Comparison of ENCODE assay signal across 8 cellular contexts in the genomic region with DNA sequence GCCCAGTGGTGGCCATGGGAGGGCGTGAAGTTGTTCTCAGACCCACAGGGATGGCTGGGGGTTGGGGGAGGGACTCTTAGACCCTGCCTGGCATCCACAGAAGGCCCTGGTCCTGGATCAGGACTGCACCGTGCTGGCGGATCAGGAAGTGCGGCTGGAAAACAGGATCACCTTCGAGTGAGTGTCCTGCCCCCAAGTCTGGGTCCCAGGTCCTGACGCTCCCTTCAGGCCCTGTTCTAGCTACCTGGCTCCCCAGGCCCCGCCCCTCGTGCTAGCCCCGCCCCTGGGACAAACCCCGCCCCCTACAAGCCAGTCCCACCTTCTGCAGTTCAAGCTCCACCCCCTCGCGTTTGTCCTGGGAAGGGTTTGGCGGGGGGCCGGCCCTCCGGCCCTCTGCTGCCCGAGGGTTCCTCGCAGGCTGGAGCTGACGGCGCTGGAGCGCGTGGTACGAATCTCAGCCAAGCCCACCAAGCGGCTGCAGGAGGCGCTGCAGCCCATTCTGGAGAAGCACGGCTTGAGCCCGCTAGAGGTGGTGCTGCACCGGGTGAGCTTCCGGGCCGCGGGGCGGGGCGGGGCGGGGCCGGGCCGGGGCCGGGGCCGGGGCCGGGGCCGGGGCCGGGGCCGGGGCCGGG.
DNase-seq lines count a peak whose midpoint lies in the region; ATAC-seq and TF ChIP-seq lines count a peak whose summit lies in the region.

No MANE protein-coding gene starts in this region.

- ATAC-seq in HG02981 (IDR thresholded peaks at IDR 0.05; ENCODE audit: unreplicated experiment): peak; percentile 52
- no peak for ATAC-seq in GM19328 (IDR thresholded peaks at IDR 0.05; ENCODE audit: unreplicated experiment)
- ATAC-seq in GM21381 (IDR thresholded peaks at IDR 0.05; ENCODE audit: unreplicated experiment): no peak

- peak; percentile 80 for DNase-seq in ELR (ENCODE audit: low read depth)
- peak; percentile 96 for DNase-seq in NCI-H69 (lab: John Stamatoyannopoulos, UW)
- peak; percentile 29 for DNase-seq in activated effector memory CD4-positive, alpha-beta T cell treated with Interleukin-2 at 50 U/mL for 16 hours
- peak; percentile 80 to 88 for DNase-seq in foreskin fibroblast
- DNase-seq in non-pigmented ciliary epithelial cell (ENCODE audit: low read depth): peak; percentile 43

- TF ChIP-seq CTCF in foreskin fibroblast (IDR thresholded peaks at IDR 0.05; ENCODE audit: low read depth, low read length): peak; percentile 42

- peak overlapping the region; percentile 27 to 34 for H3K4me3 ChIP-seq in foreskin fibroblast (ENCODE audit: low read depth in 1 of 2, low read length in 2 of 2)

Comparison
In these comparisons a context has a peak if more than half of its experiments do, and no peak if none do; other contexts are left out.
1. DNase-seq: peak in every context shown above with its lines; median percentile 96 in NCI-H69; 84 in foreskin fibroblast; 80 in ELR; 43 in non-pigmented ciliary epithelial cell; 29 in activated effector memory CD4-positive, alpha-beta T cell treated with Interleukin-2 at 50 U/mL for 16 hours.